1 cellular context compared by ENCODE assay signal in the genomic region with DNA sequence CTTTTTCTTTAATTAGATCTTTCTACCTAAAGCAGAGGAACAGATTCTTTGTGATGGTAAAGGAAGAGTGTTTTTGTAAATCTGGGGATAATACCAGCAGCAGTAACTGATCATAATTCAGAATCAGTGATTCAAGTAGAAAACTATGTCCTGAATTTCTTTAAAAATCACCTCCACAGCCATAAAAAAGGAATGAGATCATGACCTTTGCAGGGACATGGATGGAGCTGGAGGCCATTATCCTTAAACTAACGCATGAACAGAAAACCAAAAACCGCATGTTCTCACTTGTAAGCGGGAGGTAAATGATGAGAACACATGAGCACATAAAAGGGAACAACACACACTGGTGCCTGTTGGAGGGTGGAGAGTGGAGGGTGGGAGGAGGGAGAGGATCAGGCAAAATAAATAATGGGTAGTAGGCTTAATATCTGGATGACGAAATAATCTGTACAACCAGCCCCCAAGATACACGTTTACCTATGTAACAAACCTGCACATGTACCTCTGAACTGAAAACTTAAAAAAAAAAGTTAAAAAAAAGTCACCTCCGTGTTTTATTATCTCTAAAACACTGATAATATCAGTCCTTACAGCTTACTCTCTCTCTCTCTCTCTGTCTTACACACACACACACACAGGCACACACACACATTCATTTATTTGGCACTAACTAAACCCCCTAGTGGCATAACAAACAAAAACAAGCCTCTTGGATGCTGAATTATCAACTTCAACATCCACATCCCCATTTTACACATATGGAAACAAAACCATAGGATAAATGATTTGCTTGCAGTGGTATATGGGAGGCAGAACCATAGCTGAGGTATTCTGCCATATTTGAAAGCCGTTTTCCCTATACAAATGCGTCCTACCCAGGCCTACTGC.
TF ChIP-seq lines count a peak whose summit lies in the region.

No MANE protein-coding gene starts in this region.

TF ChIP-seq in A549, 52 proteins besides CTCF, POLR2A, EP300 and RAD21 (continued from another document):
- TF ChIP-seq, protein P1, sequence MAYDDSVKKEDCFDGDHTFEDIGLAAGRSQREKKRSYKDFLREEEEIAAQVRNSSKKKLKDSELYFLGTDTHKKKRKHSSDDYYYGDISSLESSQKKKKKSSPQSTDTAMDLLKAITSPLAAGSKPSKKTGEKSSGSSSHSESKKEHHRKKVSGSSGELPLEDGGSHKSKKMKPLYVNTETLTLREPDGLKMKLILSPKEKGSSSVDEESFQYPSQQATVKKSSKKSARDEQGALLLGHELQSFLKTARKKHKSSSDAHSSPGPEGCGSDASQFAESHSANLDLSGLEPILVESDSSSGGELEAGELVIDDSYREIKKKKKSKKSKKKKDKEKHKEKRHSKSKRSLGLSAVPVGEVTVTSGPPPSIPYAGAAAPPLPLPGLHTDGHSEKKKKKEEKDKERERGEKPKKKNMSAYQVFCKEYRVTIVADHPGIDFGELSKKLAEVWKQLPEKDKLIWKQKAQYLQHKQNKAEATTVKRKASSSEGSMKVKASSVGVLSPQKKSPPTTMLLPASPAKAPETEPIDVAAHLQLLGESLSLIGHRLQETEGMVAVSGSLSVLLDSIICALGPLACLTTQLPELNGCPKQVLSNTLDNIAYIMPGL (CRISPR knock-in tag; IDR thresholded peaks at IDR 0.05; ENCODE audit: borderline replicate concordance), result no peak; the same call in 1 of the 2 replicates
- no peak for TF ChIP-seq MAFK (IDR thresholded peaks at IDR 0.05; ENCODE audit: partially characterized antibody)
- peak; percentile 61; the same call in 1 of the 2 replicates for TF ChIP-seq HOXA7 (CRISPR knock-in tag; IDR thresholded peaks at IDR 0.05)
- no peak for TF ChIP-seq ZFP36 (IDR thresholded peaks at IDR 0.05; ENCODE audit: borderline replicate concordance, partially characterized antibody)
- TF ChIP-seq TP53 (CRISPR knock-in tag; IDR thresholded peaks at IDR 0.05), result no peak
- no peak for TF ChIP-seq HOXB5 (CRISPR knock-in tag; IDR thresholded peaks at IDR 0.05)
- TF ChIP-seq, protein P2, sequence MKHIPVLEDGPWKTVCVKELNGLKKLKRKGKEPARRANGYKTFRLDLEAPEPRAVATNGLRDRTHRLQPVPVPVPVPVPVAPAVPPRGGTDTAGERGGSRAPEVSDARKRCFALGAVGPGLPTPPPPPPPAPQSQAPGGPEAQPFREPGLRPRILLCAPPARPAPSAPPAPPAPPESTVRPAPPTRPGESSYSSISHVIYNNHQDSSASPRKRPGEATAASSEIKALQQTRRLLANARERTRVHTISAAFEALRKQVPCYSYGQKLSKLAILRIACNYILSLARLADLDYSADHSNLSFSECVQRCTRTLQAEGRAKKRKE (CRISPR knock-in tag; IDR thresholded peaks at IDR 0.05; ENCODE audit: low read depth), result peak; percentile 32; the same call in 1 of the 2 replicates
- TF ChIP-seq POLR2AphosphoS2 (conservative IDR thresholded peaks at IDR 0.05; ENCODE audit: low read length), result no peak
- no peak for TF ChIP-seq TFCP2L1 (CRISPR knock-in tag; IDR thresholded peaks at IDR 0.05)
- no peak for TF ChIP-seq NR3C1 (IDR thresholded peaks at IDR 0.05)
- no peak for TF ChIP-seq PHF8 (IDR thresholded peaks at IDR 0.05; ENCODE audit: borderline replicate concordance, low read depth)
- peak; percentile 31; the same call in 1 of the 2 replicates for TF ChIP-seq GATA3 (IDR thresholded peaks at IDR 0.05; ENCODE audit: borderline replicate concordance)
- no peak for TF ChIP-seq ZC3H11A (IDR thresholded peaks at IDR 0.05)
- TF ChIP-seq CHD2 (IDR thresholded peaks at IDR 0.05; ENCODE audit: low read length, partially characterized antibody), result no peak
- no peak for TF ChIP-seq ZNF302 (CRISPR knock-in tag; IDR thresholded peaks at IDR 0.05)
- TF ChIP-seq EHF (CRISPR knock-in tag; IDR thresholded peaks at IDR 0.05), result no peak
- TF ChIP-seq ZSCAN20 (CRISPR knock-in tag; IDR thresholded peaks at IDR 0.05), result no peak
- TF ChIP-seq HOXB13 (CRISPR knock-in tag; IDR thresholded peaks at IDR 0.05; ENCODE audit: low read depth), result peak; percentile 74; the same call in 1 of the 2 replicates
- peak in 1 of 2 experiments; percentile 25; a peak in 1 of 5 replicates for TF ChIP-seq JUN (IDR thresholded peaks at IDR 0.05)
- TF ChIP-seq CEBPB (IDR thresholded peaks at IDR 0.05), result peak in 1 of 2 experiments; percentile 32; a peak in 2 of 4 replicates
- TF ChIP-seq, protein P3, sequence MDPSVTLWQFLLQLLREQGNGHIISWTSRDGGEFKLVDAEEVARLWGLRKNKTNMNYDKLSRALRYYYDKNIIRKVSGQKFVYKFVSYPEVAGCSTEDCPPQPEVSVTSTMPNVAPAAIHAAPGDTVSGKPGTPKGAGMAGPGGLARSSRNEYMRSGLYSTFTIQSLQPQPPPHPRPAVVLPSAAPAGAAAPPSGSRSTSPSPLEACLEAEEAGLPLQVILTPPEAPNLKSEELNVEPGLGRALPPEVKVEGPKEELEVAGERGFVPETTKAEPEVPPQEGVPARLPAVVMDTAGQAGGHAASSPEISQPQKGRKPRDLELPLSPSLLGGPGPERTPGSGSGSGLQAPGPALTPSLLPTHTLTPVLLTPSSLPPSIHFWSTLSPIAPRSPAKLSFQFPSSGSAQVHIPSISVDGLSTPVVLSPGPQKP (IDR thresholded peaks at IDR 0.05; ENCODE audit: low read depth, low read length), result no peak
- TF ChIP-seq, protein P4, sequence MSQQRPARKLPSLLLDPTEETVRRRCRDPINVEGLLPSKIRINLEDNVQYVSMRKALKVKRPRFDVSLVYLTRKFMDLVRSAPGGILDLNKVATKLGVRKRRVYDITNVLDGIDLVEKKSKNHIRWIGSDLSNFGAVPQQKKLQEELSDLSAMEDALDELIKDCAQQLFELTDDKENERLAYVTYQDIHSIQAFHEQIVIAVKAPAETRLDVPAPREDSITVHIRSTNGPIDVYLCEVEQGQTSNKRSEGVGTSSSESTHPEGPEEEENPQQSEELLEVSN (IDR thresholded peaks at IDR 0.05; ENCODE audit: borderline replicate concordance, low read depth), result 0 out of 2 replicates have a peak, but pooled peaks have one; percentile 11
- TF ChIP-seq CHD4 (IDR thresholded peaks at IDR 0.05; ENCODE audit: borderline replicate concordance), result no peak
- TF ChIP-seq, protein P5, sequence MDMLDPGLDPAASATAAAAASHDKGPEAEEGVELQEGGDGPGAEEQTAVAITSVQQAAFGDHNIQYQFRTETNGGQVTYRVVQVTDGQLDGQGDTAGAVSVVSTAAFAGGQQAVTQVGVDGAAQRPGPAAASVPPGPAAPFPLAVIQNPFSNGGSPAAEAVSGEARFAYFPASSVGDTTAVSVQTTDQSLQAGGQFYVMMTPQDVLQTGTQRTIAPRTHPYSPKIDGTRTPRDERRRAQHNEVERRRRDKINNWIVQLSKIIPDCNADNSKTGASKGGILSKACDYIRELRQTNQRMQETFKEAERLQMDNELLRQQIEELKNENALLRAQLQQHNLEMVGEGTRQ (IDR thresholded peaks at IDR 0.05), result no peak
